ENCODE assay signal across 22 cellular contexts in the genomic region with DNA sequence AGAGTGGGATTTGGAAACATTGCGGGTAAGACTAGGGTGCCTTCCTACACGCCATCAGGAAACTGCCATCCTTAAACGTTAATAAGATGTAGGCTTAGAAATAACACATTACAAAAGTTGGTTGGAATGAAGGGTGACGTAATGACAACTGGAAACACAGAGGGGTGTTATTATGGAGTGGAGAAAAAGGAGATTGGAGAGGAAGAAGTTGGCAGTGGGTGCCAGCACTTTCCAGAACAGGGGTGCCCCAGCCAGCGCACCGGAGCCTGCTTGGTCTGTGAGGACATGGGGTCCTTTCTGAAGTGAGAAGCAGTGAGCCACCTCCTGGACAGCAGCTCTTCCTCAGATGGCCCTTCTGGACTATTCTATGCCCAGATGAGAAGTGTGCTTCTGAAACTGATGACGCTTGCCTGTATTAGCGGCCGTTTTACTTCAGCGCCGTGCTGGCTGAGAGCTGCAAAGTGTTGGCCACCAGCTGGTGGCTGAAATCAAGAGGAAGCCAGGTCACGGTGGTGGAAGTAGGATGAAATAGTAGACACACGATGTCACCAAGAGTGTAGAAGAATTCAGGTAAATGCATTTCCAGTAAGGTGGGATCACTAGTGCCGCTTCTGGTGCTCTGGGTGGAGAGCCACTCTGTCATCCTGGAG.
"Had no signal": no experiment of that assay in that cellular context is flagged by ENCODE, and none has a peak within 500 bp of the region (broad histone marks: within the 10 kb centered on the region; RNA-seq: fewer than 3 reads in every experiment).

No MANE protein-coding gene starts in this region.

- ATAC-seq: activated T-helper 17 cell treated with anti-CD3 and anti-CD28 coated beads, Interleukin-2, amount 50 U/mL, for 72 hours; gastrocnemius medialis; natural killer cell treated with Interleukin-12 subunit alpha and Interleukin-12 subunit beta and Interleukin-15 and Interleukin-18, amount 100 ng/mL, for 72 hours; SK-N-SH treated with all-trans-retinoic acid at 6 μM for 48 hours; stimulated activated naive CD8-positive, alpha-beta T cell treated with anti-CD3 and anti-CD28 coated beads, Interleukin-15, amount 100 ng/mL, for 72 hours; T-cell had no signal

- H3K4me1 Mint-ChIP-seq: activated CD4-positive, alpha-beta memory T cell treated with anti-CD3 and anti-CD28 coated beads, Interleukin-2, amount 10 ng/mL, durations not matched to agents 7 days and 5 days; activated T-helper 17 cell treated with anti-CD3 and anti-CD28 coated beads, Interleukin-2, amount 50 U/mL, for 72 hours; stimulated activated naive CD8-positive, alpha-beta T cell treated with anti-CD3 and anti-CD28 coated beads, Interleukin-15, amount 100 ng/mL, for 72 hours; T-cell had no signal

- H3K27ac ChIP-seq: brain microvascular endothelial cell, gastrocnemius medialis, testis had no signal

- H3K27ac Mint-ChIP-seq: activated CD4-positive, alpha-beta memory T cell treated with anti-CD3 and anti-CD28 coated beads, Interleukin-2, amount 10 ng/mL, durations not matched to agents 7 days and 5 days; activated naive CD8-positive, alpha-beta T cell treated with anti-CD3 and anti-CD28 coated beads for 36 hours; activated T-helper 17 cell treated with anti-CD3 and anti-CD28 coated beads, Interleukin-2, amount 50 U/mL, for 72 hours; natural killer cell treated with Interleukin-12 subunit alpha and Interleukin-12 subunit beta and Interleukin-15 and Interleukin-18, amount 100 ng/mL, for 72 hours; stimulated activated naive CD8-positive, alpha-beta T cell treated with anti-CD3 and anti-CD28 coated beads, Interleukin-15, amount 100 ng/mL, for 72 hours; T-cell had no signal

- H3K4me3 ChIP-seq: gastrocnemius medialis, testis had no signal

- H3K36me3 Mint-ChIP-seq: natural killer cell treated with Interleukin-12 subunit alpha and Interleukin-12 subunit beta and Interleukin-15 and Interleukin-18, amount 100 ng/mL, for 72 hours had no signal

- H3K9me3 ChIP-seq: gastrocnemius medialis, testis had no signal

- H3K36me3 ChIP-seq: brain microvascular endothelial cell, gastrocnemius medialis had no signal

- H3K9me3 Mint-ChIP-seq: activated CD4-positive, alpha-beta memory T cell treated with anti-CD3 and anti-CD28 coated beads, Interleukin-2, amount 10 ng/mL, durations not matched to agents 7 days and 5 days; natural killer cell treated with Interleukin-12 subunit alpha and Interleukin-12 subunit beta and Interleukin-15 and Interleukin-18, amount 100 ng/mL, for 72 hours; stimulated activated naive CD8-positive, alpha-beta T cell treated with anti-CD3 and anti-CD28 coated beads, Interleukin-15, amount 100 ng/mL, for 72 hours had no signal

- H3K27me3 Mint-ChIP-seq: activated CD4-positive, alpha-beta memory T cell treated with anti-CD3 and anti-CD28 coated beads, Interleukin-2, amount 10 ng/mL, durations not matched to agents 7 days and 5 days; activated naive CD8-positive, alpha-beta T cell treated with anti-CD3 and anti-CD28 coated beads for 36 hours; activated T-helper 17 cell treated with anti-CD3 and anti-CD28 coated beads, Interleukin-2, amount 50 U/mL, for 72 hours; natural killer cell treated with Interleukin-12 subunit alpha and Interleukin-12 subunit beta and Interleukin-15 and Interleukin-18, amount 100 ng/mL, for 72 hours; stimulated activated naive CD8-positive, alpha-beta T cell treated with anti-CD3 and anti-CD28 coated beads, Interleukin-15, amount 100 ng/mL, for 72 hours; T-cell had no signal

- H3K27me3 ChIP-seq: brain microvascular endothelial cell, gastrocnemius medialis, testis had no signal

- H3K4me1 ChIP-seq: testis had no signal

- DNase-seq: activated CD4-positive, alpha-beta memory T cell treated with anti-CD3 and anti-CD28 coated beads, Interleukin-2, amount 10 ng/mL, durations not matched to agents 7 days and 5 days; activated CD4-positive, alpha-beta T cell treated with anti-CD3 and anti-CD28 coated beads for 48 hours; activated CD4-positive, CD25-positive, alpha-beta regulatory T cell; activated naive CD4-positive, alpha-beta T cell; activated naive CD8-positive, alpha-beta T cell treated with anti-CD3 and anti-CD28 coated beads for 36 hours; activated T-cell treated with anti-CD3 and anti-CD28 coated beads, Interleukin-2, amount 50 U/mL, for 1 hour; amniotic stem cell; brain microvascular endothelial cell; cerebellar nuclear complex; effector CD4-positive, alpha-beta T cell; gastrocnemius medialis; head of caudate nucleus; kidney; retina; stimulated activated CD4-positive, alpha-beta T cell treated with anti-CD3 and anti-CD28 coated beads, Interleukin-4, amount 100 ng/mL, for 1 hour; stimulated activated naive CD8-positive, alpha-beta T cell treated with anti-CD3 and anti-CD28 coated beads, Interleukin-15, amount 100 ng/mL, for 72 hours; T-cell; T1000; testis had no signal

- H3K4me3 Mint-ChIP-seq: activated CD4-positive, alpha-beta memory T cell treated with anti-CD3 and anti-CD28 coated beads, Interleukin-2, amount 10 ng/mL, durations not matched to agents 7 days and 5 days; activated naive CD8-positive, alpha-beta T cell treated with anti-CD3 and anti-CD28 coated beads for 36 hours; activated T-helper 17 cell treated with anti-CD3 and anti-CD28 coated beads, Interleukin-2, amount 50 U/mL, for 72 hours; natural killer cell treated with Interleukin-12 subunit alpha and Interleukin-12 subunit beta and Interleukin-15 and Interleukin-18, amount 100 ng/mL, for 72 hours; stimulated activated naive CD8-positive, alpha-beta T cell treated with anti-CD3 and anti-CD28 coated beads, Interleukin-15, amount 100 ng/mL, for 72 hours; T-cell had no signal
